In genomic region chr3:9732080-9732752, GRCh38 we compare ENCODE assay signal across 1 cellular context.
A peak's percentile ranks its signal among the peaks of the same experiment; 100 is the strongest.
TF ChIP-seq lines count a peak whose summit lies in the region.

No MANE protein-coding gene starts in this region.

TF ChIP-seq in K562, 482 proteins besides CTCF, POLR2A, EP300 and RAD21 (continued from another document):
- no peak for TF ChIP-seq RREB1 (CRISPR knock-in tag; IDR thresholded peaks at IDR 0.05)
- TF ChIP-seq ZFP91 (CRISPR knock-in tag; IDR thresholded peaks at IDR 0.05): no peak
- no peak for TF ChIP-seq EHMT2 (IDR thresholded peaks at IDR 0.05)
- no peak for TF ChIP-seq NFATC3 (IDR thresholded peaks at IDR 0.05)
- TF ChIP-seq NRF1 (conservative IDR thresholded peaks at IDR 0.05 in 1 of 2, IDR thresholded peaks at IDR 0.05 in 1 of 2): no peak
- TF ChIP-seq RBM39 (optimal IDR thresholded peaks at IDR 0.05; ENCODE audit: low read depth, low read length): no peak
- no peak for TF ChIP-seq ATF7 (IDR thresholded peaks at IDR 0.05)
- TF ChIP-seq FOXP4 (CRISPR knock-in tag; IDR thresholded peaks at IDR 0.05; ENCODE audit: borderline replicate concordance): no peak
- TF ChIP-seq ZFP1 (CRISPR knock-in tag; IDR thresholded peaks at IDR 0.05): no peak
- TF ChIP-seq THRA (IDR thresholded peaks at IDR 0.05): no peak
- TF ChIP-seq ZBTB1 (CRISPR knock-in tag; IDR thresholded peaks at IDR 0.05; ENCODE audit: borderline replicate concordance, low read depth): no peak
- no peak for TF ChIP-seq ELK1 (CRISPR knock-in tag; IDR thresholded peaks at IDR 0.05)
- peak; percentile 39; the same call in 1 of the 2 replicates for TF ChIP-seq ZNF431 (CRISPR knock-in tag; IDR thresholded peaks at IDR 0.05)
- no peak for TF ChIP-seq ETS2 (tag; IDR thresholded peaks at IDR 0.05; ENCODE audit: borderline replicate concordance, poor library complexity, severe bottlenecking)
- no peak for TF ChIP-seq HINFP (tag; conservative IDR thresholded peaks at IDR 0.05; ENCODE audit: low read depth)
- TF ChIP-seq ZNF354B (CRISPR knock-in tag; IDR thresholded peaks at IDR 0.05): no peak
- no peak for TF ChIP-seq DMBX1 (CRISPR knock-in tag; IDR thresholded peaks at IDR 0.05; ENCODE audit: borderline replicate concordance)
- no peak for TF ChIP-seq ZNF174 (CRISPR knock-in tag; IDR thresholded peaks at IDR 0.05)
- no peak for TF ChIP-seq RAD51 (IDR thresholded peaks at IDR 0.05; ENCODE audit: borderline replicate concordance, low read depth)
- no peak for TF ChIP-seq RBM34 (IDR thresholded peaks at IDR 0.05; ENCODE audit: borderline replicate concordance, insufficient read depth, low read length)
- TF ChIP-seq CHD1 (IDR thresholded peaks at IDR 0.05; ENCODE audit: low read length): peak; percentile 77
- no peak for TF ChIP-seq LCOR (CRISPR knock-in tag; IDR thresholded peaks at IDR 0.05)
- no peak for TF ChIP-seq ZBTB40 (IDR thresholded peaks at IDR 0.05)
- TF ChIP-seq ZBTB40 (CRISPR knock-in tag; IDR thresholded peaks at IDR 0.05): no peak
- TF ChIP-seq HMGN3 (IDR thresholded peaks at IDR 0.05; ENCODE audit: borderline replicate concordance, extremely low read depth, insufficient read length, low read depth, low read length): peak; percentile 11
- TF ChIP-seq SIN3A (IDR thresholded peaks at IDR 0.05; ENCODE audit: borderline replicate concordance in 2 of 2, control insufficient read depth in 1 of 2, low read depth in 2 of 2, low read length in 2 of 2): peak in 1 of 2 experiments; percentile 60; a peak in 1 of 4 replicates
- TF ChIP-seq E2F3 (CRISPR knock-in tag; IDR thresholded peaks at IDR 0.05): no peak
- no peak for TF ChIP-seq RBM17 (IDR thresholded peaks at IDR 0.05; ENCODE audit: borderline replicate concordance, low read depth, low read length)
- TF ChIP-seq HIVEP1 (CRISPR knock-in tag; IDR thresholded peaks at IDR 0.05): no peak
